14 cellular contexts compared by ENCODE assay signal in genomic region chr20:63280929-63281545, GRCh38. TPM values are rescaled to one million over a fixed set of nuclear protein-coding genes. Genes with fewer than 3 reads are reported as not detected.
DNase-seq lines count a peak whose midpoint lies in the region; ATAC-seq, FAIRE-seq and TF ChIP-seq lines count a peak whose summit lies in the region.
"Had no signal": no experiment of that assay in that cellular context is flagged by ENCODE, and none has a peak within 500 bp of the region (broad histone marks: within the 10 kb centered on the region; RNA-seq: fewer than 3 reads in every experiment).

No MANE protein-coding gene starts in this region.

- no peak for FAIRE-seq in astrocyte (lab: Jason Lieb, UNC)
- FAIRE-seq: GM12892 had no signal

- DNase-seq in HFFc6 (no peak), astrocyte (ENCODE audit: low read depth) (no peak), nephron progenitor cell (no peak), DMS153 treated with DMSO at 0.1 percent for 48 hours (lab: John Stamatoyannopoulos, UW; ENCODE audit: unreplicated experiment) (no peak)
- DNase-seq: hippocampal formation; NCI-H2081 treated with DMSO at 0.1 percent for 48 hours; stimulated activated CD4-positive, alpha-beta T cell treated with anti-CD3 and anti-CD28 coated beads, Interleukin-1b, Interleukin-23, amount 100 ng/mL, for 48 hours had no signal

- no peaks in the 10 kb centered on the region for H3F3A ChIP-seq in DOHH2 (ENCODE audit: control insufficient read depth, insufficient read depth)

- no peaks in the 10 kb centered on the region for H3K9me3 ChIP-seq in DOHH2 (ENCODE audit: control insufficient read depth, insufficient read depth, low read length)
- H3K9me3 ChIP-seq in astrocyte (ENCODE audit: insufficient read depth, low read depth, low read length), result no peaks in the 10 kb centered on the region

- no peak overlapping the region for H3K27ac Mint-ChIP-seq in HFFc6
- H3K27ac Mint-ChIP-seq in astrocyte (ENCODE audit: unreplicated experiment), result peak overlapping the region; percentile 26
- no peak overlapping the region for H3K27ac Mint-ChIP-seq in nephron progenitor cell

- H3K36me3 ChIP-seq in DOHH2 (ENCODE audit: control insufficient read depth, low read length), result peaks cover 45% of the 10 kb centered on the region
- H3K36me3 ChIP-seq in astrocyte (ENCODE audit: insufficient read depth, low read length), result peaks cover 33% of the 10 kb centered on the region

- H3K4me3 Mint-ChIP-seq in HFFc6 (no peak overlapping the region), astrocyte (ENCODE audit: unreplicated experiment) (no peak overlapping the region), nephron progenitor cell (no peak overlapping the region)

- H2AFZ ChIP-seq in astrocyte (ENCODE audit: low read depth, low read length), result no peak overlapping the region

- H4K20me1 ChIP-seq in DOHH2 (ENCODE audit: control insufficient read depth, insufficient read depth, low read depth, low read length) (no peaks in the 10 kb centered on the region; the same call in 1 of the 2 replicates), astrocyte (ENCODE audit: insufficient read depth, low read length) (peaks cover 100% of the 10 kb centered on the region)

- H3K9ac ChIP-seq in astrocyte (ENCODE audit: low read length), result no peak overlapping the region

- peak; percentile 68 for TF ChIP-seq CTCF in DOHH2 (IDR thresholded peaks at IDR 0.05; ENCODE audit: low read depth, low read length, poor library complexity, severe bottlenecking)
- peak; percentile 52 for TF ChIP-seq CTCF in HFFc6 (IDR thresholded peaks at IDR 0.05)
- no peak for TF ChIP-seq CTCF in astrocyte (IDR thresholded peaks at IDR 0.05; ENCODE audit: insufficient read depth, low read depth, low read length)
- peak; percentile 36 for TF ChIP-seq CTCF in nephron progenitor cell (IDR thresholded peaks at IDR 0.05)

- H3K4me2 ChIP-seq in DOHH2 (ENCODE audit: low read length), result no peak overlapping the region
- H3K4me2 ChIP-seq in astrocyte (ENCODE audit: low read length), result no peak overlapping the region

- no peaks in the 10 kb centered on the region for H3K27me3 ChIP-seq in DOHH2 (ENCODE audit: control insufficient read depth, low read length)
- H3K27me3 ChIP-seq in astrocyte (ENCODE audit: insufficient read depth, low read length), result no peaks in the 10 kb centered on the region

- H3K27ac ChIP-seq in DOHH2 (ENCODE audit: low read depth, low read length) (no peak overlapping the region), astrocyte (ENCODE audit: low read depth, low read length) (no peak overlapping the region)

- no peak overlapping the region for H3K4me3 ChIP-seq in DOHH2 (ENCODE audit: low read length)
- no peak overlapping the region for H3K4me3 ChIP-seq in astrocyte (ENCODE audit: insufficient read depth, low read depth, low read length)

- no peaks in the 10 kb centered on the region for H3K9me2 ChIP-seq in DOHH2 (replicated peaks; ENCODE audit: control insufficient read depth, low read length)

- peaks cover 15% of the 10 kb centered on the region for H3K79me2 ChIP-seq in DOHH2 (ENCODE audit: control insufficient read depth, low read length)
- peaks cover 73% of the 10 kb centered on the region for H3K79me2 ChIP-seq in astrocyte (ENCODE audit: insufficient read depth, low read length)

- no peaks in the 10 kb centered on the region; the same call in 1 of the 2 replicates for H3K36me3 Mint-ChIP-seq in HFFc6 (ENCODE audit: low read depth)
- H3K36me3 Mint-ChIP-seq in astrocyte (ENCODE audit: low read depth, unreplicated experiment), result peaks cover 15% of the 10 kb centered on the region
- peaks cover 22% of the 10 kb centered on the region for H3K36me3 Mint-ChIP-seq in nephron progenitor cell (ENCODE audit: low read depth)

- peaks cover 16% of the 10 kb centered on the region for H3K4me1 ChIP-seq in DOHH2 (ENCODE audit: control insufficient read depth, low read length)
- no peaks in the 10 kb centered on the region for H3K4me1 ChIP-seq in astrocyte (ENCODE audit: insufficient read depth, low read length)

- no peaks in the 10 kb centered on the region; the same call in 1 of the 2 replicates for H3K27me3 Mint-ChIP-seq in HFFc6 (ENCODE audit: insufficient read depth)
- no peaks in the 10 kb centered on the region for H3K27me3 Mint-ChIP-seq in astrocyte (ENCODE audit: low read depth, unreplicated experiment)
- no peaks in the 10 kb centered on the region for H3K27me3 Mint-ChIP-seq in nephron progenitor cell (ENCODE audit: low read depth, poor library complexity)

- ATAC-seq in HG02798 (IDR thresholded peaks at IDR 0.05; ENCODE audit: poor library complexity, unreplicated experiment), result no peak
- ATAC-seq in HG02610 (IDR thresholded peaks at IDR 0.05; ENCODE audit: unreplicated experiment), result no peak

- H3K9me3 Mint-ChIP-seq in HFFc6 (no peaks in the 10 kb centered on the region), astrocyte (ENCODE audit: unreplicated experiment) (no peaks in the 10 kb centered on the region), nephron progenitor cell (no peaks in the 10 kb centered on the region)

- H3K4me1 Mint-ChIP-seq in HFFc6 (ENCODE audit: low read depth) (no peaks in the 10 kb centered on the region), astrocyte (ENCODE audit: low read depth, unreplicated experiment) (peaks cover 2% of the 10 kb centered on the region), nephron progenitor cell (no peaks in the 10 kb centered on the region)

RNA-seq across cellular contexts. Expression of gene ARFGAP1, which starts 8.4 kb away (rescaled TPM):
- 100 to 1,000 TPM; 106 to 123 (median 112) TPM for total RNA-seq in HFFc6 (2021; fragmentation: NEBNext Ultra II Directional; extraction: Animal tissue kit (Norgen Biotek cat#: 25700))
- total RNA-seq in astrocyte, result 220 and 225 TPM in 2 replicates

RNA-seq across cellular contexts. Expression of gene COL20A1, which starts 11.9 kb away (rescaled TPM):
- total RNA-seq in HFFc6 (2021; fragmentation: NEBNext Ultra II Directional; extraction: Animal tissue kit (Norgen Biotek cat#: 25700)), result under 1 TPM in 1 of 6 experiments, not detected in 5; 0.02 TPM
- 3.1 and 5.0 TPM in 2 replicates for total RNA-seq in astrocyte
- total RNA-seq: subcutaneous adipose tissue had no signal

RNA-seq across cellular contexts. Expression of gene NKAIN4, which starts 26.8 kb away (rescaled TPM):
- total RNA-seq in HFFc6 (2021; fragmentation: NEBNext Ultra II Directional; extraction: Animal tissue kit (Norgen Biotek cat#: 25700)), result not detected
- total RNA-seq in astrocyte, result 146 and 162 TPM in 2 replicates
- total RNA-seq: cardiac septum, myocyte, subcutaneous adipose tissue had no signal

RNA-seq across cellular contexts. Expression of gene BIRC7, which starts 45.3 kb away (rescaled TPM):
- not detected for total RNA-seq in HFFc6 (2021; fragmentation: NEBNext Ultra II Directional; extraction: Animal tissue kit (Norgen Biotek cat#: 25700))
- 2.9 and 3.3 TPM in 2 replicates for total RNA-seq in astrocyte
- total RNA-seq: myocyte had no signal

Comparison
In these comparisons a context has a peak if more than half of its experiments do, and no peak if none do; other contexts are left out.
1. RNA of gene NKAIN4, which starts 26.8 kb away (total RNA-seq): 146 to 162 TPM in astrocyte; not detected in HFFc6; every median in the first group is over 100 times any median in the second.